ENCODE assay signal across 17 cellular contexts in genomic region chr3:14518893-14519292, GRCh38. TPM values are rescaled to one million over a fixed set of nuclear protein-coding genes. Genes with fewer than 3 reads are reported as not detected.
"Had no signal": no experiment of that assay in that cellular context is flagged by ENCODE, and none has a peak within 500 bp of the region (broad histone marks: within the 10 kb centered on the region; RNA-seq: fewer than 3 reads in every experiment).

No MANE protein-coding gene starts in this region.

- H3K27ac Mint-ChIP-seq: memory B cell; mesothelial cell of epicardium; nephron; stimulated activated effector memory CD8-positive, alpha-beta T cell treated with anti-CD3 and anti-CD28 coated beads, Interleukin-12 subunit alpha, Interleukin-12 subunit beta, amount 100 ng/mL, for 72 hours had no signal

- H3K4me1 Mint-ChIP-seq: central memory CD8-positive, alpha-beta T cell; memory B cell; mesothelial cell of epicardium; stimulated activated effector memory CD8-positive, alpha-beta T cell treated with anti-CD3 and anti-CD28 coated beads, Interleukin-12 subunit alpha, Interleukin-12 subunit beta, amount 100 ng/mL, for 72 hours had no signal

- H3K27ac ChIP-seq: lower lobe of right lung, thoracic aorta, transverse colon had no signal

- H3K9me3 Mint-ChIP-seq: central memory CD8-positive, alpha-beta T cell; memory B cell; nephron; stimulated activated effector memory CD8-positive, alpha-beta T cell treated with anti-CD3 and anti-CD28 coated beads, Interleukin-12 subunit alpha, Interleukin-12 subunit beta, amount 100 ng/mL, for 72 hours had no signal

- H3K4me3 ChIP-seq: heart right ventricle, lower lobe of right lung, thoracic aorta, transverse colon had no signal

- DNase-seq: effector memory CD4-positive, alpha-beta T cell; heart right ventricle; hypothalamus; lower lobe of right lung; stimulated activated CD4-positive, alpha-beta T cell treated with anti-CD3 and anti-CD28 coated beads, Interleukin-4, amount 100 ng/mL, for 1 hour; stimulated activated CD8-positive, alpha-beta memory T cell treated with anti-CD3 and anti-CD28 coated beads, Interleukin-4, amount 100 ng/mL, for 48 hours; stimulated activated naive CD8-positive, alpha-beta T cell treated with anti-CD3 and anti-CD28 coated beads, Interleukin-15, Interleukin-2, amounts not matched to agents 100 U/mL and 50 U/mL, for 24 hours; transverse colon had no signal

- ATAC-seq: esophagus mucosa; left lobe of liver; lower lobe of right lung; stimulated activated effector memory CD8-positive, alpha-beta T cell treated with anti-CD3 and anti-CD28 coated beads, Interleukin-12 subunit alpha, Interleukin-12 subunit beta, amount 100 ng/mL, for 72 hours; stimulated activated naive CD8-positive, alpha-beta T cell treated with anti-CD3 and anti-CD28 coated beads, Interleukin-15, Interleukin-2, amounts not matched to agents 100 U/mL and 50 U/mL, for 24 hours had no signal

- H3K4me3 Mint-ChIP-seq: central memory CD8-positive, alpha-beta T cell; memory B cell; mesothelial cell of epicardium; stimulated activated effector memory CD8-positive, alpha-beta T cell treated with anti-CD3 and anti-CD28 coated beads, Interleukin-12 subunit alpha, Interleukin-12 subunit beta, amount 100 ng/mL, for 72 hours had no signal

- H3K36me3 Mint-ChIP-seq: memory B cell; mesothelial cell of epicardium; stimulated activated effector memory CD8-positive, alpha-beta T cell treated with anti-CD3 and anti-CD28 coated beads, Interleukin-12 subunit alpha, Interleukin-12 subunit beta, amount 100 ng/mL, for 72 hours had no signal

- H3K27me3 ChIP-seq: transverse colon had no signal

- H3K36me3 ChIP-seq: lower lobe of right lung, thoracic aorta, transverse colon had no signal

- H3K9me3 ChIP-seq: heart right ventricle, lower lobe of right lung, thoracic aorta, transverse colon had no signal

- H3K4me1 ChIP-seq: lower lobe of right lung, transverse colon had no signal

RNA-seq across cellular contexts. Expression of gene GRIP2, which starts 21.2 kb away (rescaled TPM):
- total RNA-seq: pulmonary artery endothelial cell had no signal
